ENCODE assay signal across 7 cellular contexts in genomic region chr13:71137106-71137505, GRCh38.
"Had no signal": no experiment of that assay in that cellular context is flagged by ENCODE, and none has a peak within 500 bp of the region (broad histone marks: within the 10 kb centered on the region; RNA-seq: fewer than 3 reads in every experiment).

No MANE protein-coding gene starts in this region.

- H3K4me2 ChIP-seq: GM23338 had no signal

- ATAC-seq: GM23338, HepG2 had no signal

- H2AFZ ChIP-seq: GM23338 had no signal

- H3K27ac ChIP-seq: HL-60 had no signal

- DNase-seq: H9, HCEC 1CT, HFFc6, KBM-7 had no signal

- H3K4me3 ChIP-seq: GM23338 had no signal
